ENCODE assay signal across 8 cellular contexts in genomic region chr11:72585762-72586590, GRCh38.
DNase-seq lines count a peak whose midpoint lies in the region; ATAC-seq and TF ChIP-seq lines count a peak whose summit lies in the region.

No MANE protein-coding gene starts in this region.

- H3K36me3 Mint-ChIP-seq in activated naive CD8-positive, alpha-beta T cell treated with anti-CD3 and anti-CD28 coated beads, Interleukin-2, amount 10 ng/mL, durations not matched to agents 7 days and 5 days = no peaks in the 10 kb centered on the region

- H3K27me3 ChIP-seq in SU-DHL-6 (ENCODE audit: low read length) = no peaks in the 10 kb centered on the region
- peaks cover 0 to 55% (median 29%) of the 10 kb centered on the region in 9 donors for H3K27me3 ChIP-seq in heart left ventricle

- intact Hi-C loops in heart left ventricle (cut with DNase I) = loop anchor here in 9 of 10 donors (1.0 to 5.0 kb wide), 7 partner anchors 57 to 186 kb away; no protein-coding TSS in a partner anchor

- DNase-seq in NCI-H2081 (lab: John Stamatoyannopoulos, UW) (peak; percentile 59 to 66), NCI-H2081 treated with DMSO at 0.1 percent for 48 hours (lab: John Stamatoyannopoulos, UW) (no peak), NB4 (ENCODE audit: low read depth) (peak; percentile 77), heart left ventricle (peak; percentile 52 to 76 (median 59)), retinal pigment epithelial cell (ENCODE audit: low read depth) (no peak)
- peak; percentile 57 for DNase-seq in activated naive CD8-positive, alpha-beta T cell treated with anti-CD3 and anti-CD28 coated beads, Interleukin-2, amount 10 ng/mL, durations not matched to agents 7 days and 5 days

- no peak overlapping the region for H3K4me3 ChIP-seq in NB4 (ENCODE audit: low read depth, low read length)
- no peak overlapping the region for H3K4me3 ChIP-seq in SU-DHL-6 (ENCODE audit: insufficient read depth, low read length, poor library complexity, severe bottlenecking)
- H3K4me3 ChIP-seq in heart left ventricle = no peak overlapping the region
- H3K4me3 ChIP-seq in retinal pigment epithelial cell (ENCODE audit: low read length) = no peak overlapping the region

- no peaks in the 10 kb centered on the region for H3K79me2 ChIP-seq in SU-DHL-6 (ENCODE audit: insufficient read depth, low read length)

- no peaks in the 10 kb centered on the region for H3K9me2 ChIP-seq in SU-DHL-6 (replicated peaks; ENCODE audit: insufficient read depth, low read length)

- H3K27ac ChIP-seq in SU-DHL-6 (ENCODE audit: low read depth, low read length) = no peak overlapping the region
- H3K27ac ChIP-seq in heart left ventricle = no peak overlapping the region

- H3K9me3 ChIP-seq in SU-DHL-6 (ENCODE audit: insufficient read depth, low read length) = no peaks in the 10 kb centered on the region
- H3K9me3 ChIP-seq in heart left ventricle = no peaks in the 10 kb centered on the region

- peak; percentile 66 for ATAC-seq in activated naive CD8-positive, alpha-beta T cell treated with anti-CD3 and anti-CD28 coated beads, Interleukin-2, amount 10 ng/mL, durations not matched to agents 7 days and 5 days (ENCODE audit: low read depth)
- ATAC-seq in heart left ventricle (peak; percentile 55 to 72 (median 66)), HG02852 (IDR thresholded peaks at IDR 0.05; ENCODE audit: unreplicated experiment) (no peak)

- TF ChIP-seq POLR2A in NB4 (IDR thresholded peaks at IDR 0.05; ENCODE audit: extremely low read depth, insufficient read length) (no peak), heart left ventricle (IDR thresholded peaks at IDR 0.05) (no peak)

- 24 to 33% (median 27%) methylated on average over 15 to 18 of the region's 18 CpGs for WGBS in heart left ventricle, 4 donors

- peaks cover 33% of the 10 kb centered on the region for H3K27me3 Mint-ChIP-seq in activated naive CD8-positive, alpha-beta T cell treated with anti-CD3 and anti-CD28 coated beads, Interleukin-2, amount 10 ng/mL, durations not matched to agents 7 days and 5 days

- H3K4me3 Mint-ChIP-seq in activated naive CD8-positive, alpha-beta T cell treated with anti-CD3 and anti-CD28 coated beads, Interleukin-2, amount 10 ng/mL, durations not matched to agents 7 days and 5 days = peak overlapping the region; percentile 9

- H3F3A ChIP-seq in SU-DHL-6 (ENCODE audit: insufficient read depth) = no peaks in the 10 kb centered on the region

- H3K9me3 Mint-ChIP-seq in activated naive CD8-positive, alpha-beta T cell treated with anti-CD3 and anti-CD28 coated beads, Interleukin-2, amount 10 ng/mL, durations not matched to agents 7 days and 5 days = no peaks in the 10 kb centered on the region

- peaks cover 19% of the 10 kb centered on the region for H3K4me1 Mint-ChIP-seq in activated naive CD8-positive, alpha-beta T cell treated with anti-CD3 and anti-CD28 coated beads, Interleukin-2, amount 10 ng/mL, durations not matched to agents 7 days and 5 days

- H3K36me3 ChIP-seq in SU-DHL-6 (ENCODE audit: low read length) = no peaks in the 10 kb centered on the region
- H3K36me3 ChIP-seq in heart left ventricle = peaks cover 0 to 33% (median 5%) of the 10 kb centered on the region in 9 donors

- H2AFZ ChIP-seq in SU-DHL-6 (ENCODE audit: low read depth, low read length, severe bottlenecking) = no peak overlapping the region

- H3K9ac ChIP-seq in SU-DHL-6 (ENCODE audit: low read length) = no peak overlapping the region

- peak; percentile 69 for TF ChIP-seq CTCF in NB4 (IDR thresholded peaks at IDR 0.05; ENCODE audit: low read depth, low read length)
- TF ChIP-seq CTCF in SU-DHL-6 (IDR thresholded peaks at IDR 0.05; ENCODE audit: insufficient read depth, low read length, poor library complexity, severe bottlenecking) = peak; percentile 87
- TF ChIP-seq CTCF in heart left ventricle (IDR thresholded peaks at IDR 0.05) = peak; percentile 90 to 96 (median 95)
- TF ChIP-seq CTCF in retinal pigment epithelial cell (conservative IDR thresholded peaks at IDR 0.05; ENCODE audit: low read depth, low read length) = peak; percentile 79

- POLR2A ChIA-PET in activated naive CD8-positive, alpha-beta T cell treated with anti-CD3 and anti-CD28 coated beads, Interleukin-2, amount 10 ng/mL, durations not matched to agents 7 days and 5 days (lab: Charles Lee) = interaction anchor here (1.6 kb wide), 1 partner anchor 59 kb away, joined by 7 read pairs; no protein-coding TSS in a partner anchor

- no peaks in the 10 kb centered on the region for H4K20me1 ChIP-seq in SU-DHL-6 (ENCODE audit: low read depth, low read length)

- peaks cover 0 to 34% (median 11%) of the 10 kb centered on the region in 12 donors for H3K4me1 ChIP-seq in heart left ventricle

- no peak overlapping the region for H3K4me2 ChIP-seq in SU-DHL-6 (ENCODE audit: low read depth, low read length, poor library complexity, severe bottlenecking)

- no peak overlapping the region for H3K27ac Mint-ChIP-seq in activated naive CD8-positive, alpha-beta T cell treated with anti-CD3 and anti-CD28 coated beads, Interleukin-2, amount 10 ng/mL, durations not matched to agents 7 days and 5 days

Comparison
In these comparisons a context has a peak if more than half of its experiments do, and no peak if none do; other contexts are left out.
1. DNase-seq: peak in NCI-H2081 (2 of 2), NB4 (single experiment), activated naive CD8-positive, alpha-beta T cell treated with anti-CD3 and anti-CD28 coated beads, Interleukin-2, amount 10 ng/mL, durations not matched to agents 7 days and 5 days (single experiment) and heart left ventricle (5 of 5); none in NCI-H2081 treated with DMSO at 0.1 percent for 48 hours (single experiment) and retinal pigment epithelial cell (single experiment).
2. Peak in every context shown above with its lines, with median percentiles within 50 percentile points of each other: CTCF ChIP-seq.